23 cellular contexts compared by ENCODE assay signal in genomic region chr3:98555025-98555379, GRCh38. TPM values are rescaled to one million over a fixed set of nuclear protein-coding genes. Genes with fewer than 3 reads are reported as not detected.
DNase-seq lines count a peak whose midpoint lies in the region; ATAC-seq and TF ChIP-seq lines count a peak whose summit lies in the region.
"Had no signal": no experiment of that assay in that cellular context is flagged by ENCODE, and none has a peak within 500 bp of the region (broad histone marks: within the 10 kb centered on the region; RNA-seq: fewer than 3 reads in every experiment).

No MANE protein-coding gene starts in this region.

- H3K27ac Mint-ChIP-seq in activated CD4-positive, alpha-beta T cell treated with anti-CD3 and anti-CD28 coated beads for 36 hours = peak overlapping the region; percentile 94
- H3K27ac Mint-ChIP-seq in activated B cell treated with CpG ODN at 0.5 μM for 24 hours (peak overlapping the region; percentile 54), memory B cell (peak overlapping the region; percentile 96)

- H3K4me3 Mint-ChIP-seq in activated CD4-positive, alpha-beta T cell treated with anti-CD3 and anti-CD28 coated beads for 36 hours = peak overlapping the region; percentile 67
- H3K4me3 Mint-ChIP-seq in activated B cell treated with CpG ODN at 0.5 μM for 24 hours (no peak overlapping the region), memory B cell (peak overlapping the region; percentile 34)

- DNase-seq in activated CD4-positive, alpha-beta T cell treated with anti-CD3 and anti-CD28 coated beads for 36 hours = no peak
- no peak for DNase-seq in activated CD4-positive, alpha-beta T cell treated with anti-CD3 and anti-CD28 coated beads for 1 hour
- DNase-seq in H4 (ENCODE audit: low spot score) (peak; percentile 32), activated B cell treated with CpG ODN at 0.5 μM for 24 hours (no peak), memory B cell (ENCODE audit: low spot score in 2 of 2) (no peak), RKO (ENCODE audit: low spot score) (no peak), WERI-Rb-1 (no peak)
- DNase-seq: 8988T; activated CD8-positive, alpha-beta memory T cell treated with anti-CD3 and anti-CD28 coated beads, Interleukin-2, amount 50 U/mL, for 4 hours; aorta; C1 segment of cervical spinal cord; foreskin melanocyte; left cardiac atrium; midbrain; NCI-H1048; NCI-H526 treated with DMSO at 0.1 percent for 48 hours; nucleus accumbens; sigmoid colon; stimulated activated CD4-positive, alpha-beta T cell treated with anti-CD3 and anti-CD28 coated beads, Interleukin-2, amount 100 ng/mL, for 24 hours; thyroid gland had no signal

- H3K36me3 Mint-ChIP-seq in activated CD4-positive, alpha-beta T cell treated with anti-CD3 and anti-CD28 coated beads for 36 hours (ENCODE audit: low read depth) = peaks cover 10% of the 10 kb centered on the region
- H3K36me3 Mint-ChIP-seq in activated B cell treated with CpG ODN at 0.5 μM for 24 hours (ENCODE audit: low read depth) (no peaks in the 10 kb centered on the region), memory B cell (no peaks in the 10 kb centered on the region)

- H3K9me3 Mint-ChIP-seq in activated CD4-positive, alpha-beta T cell treated with anti-CD3 and anti-CD28 coated beads for 36 hours (ENCODE audit: low read depth) = peaks cover 3% of the 10 kb centered on the region
- H3K9me3 Mint-ChIP-seq in activated B cell treated with CpG ODN at 0.5 μM for 24 hours (peaks cover 3% of the 10 kb centered on the region), memory B cell (no peaks in the 10 kb centered on the region)

- TF ChIP-seq CTCF in activated B cell treated with CpG ODN at 0.5 μM for 24 hours (IDR thresholded peaks at IDR 0.05) (no peak), WERI-Rb-1 (IDR thresholded peaks at IDR 0.05; ENCODE audit: low read depth, low read length) (no peak)

- no peak overlapping the region for H3K4me3 ChIP-seq in WERI-Rb-1 (ENCODE audit: low read depth, low read length)
- H3K4me3 ChIP-seq: sigmoid colon, thyroid gland had no signal

- CTCF ChIA-PET in activated CD4-positive, alpha-beta T cell treated with anti-CD3 and anti-CD28 coated beads for 36 hours (lab: Charles Lee) = interaction anchor here (0.8 to 2.7 kb wide), 5 partner anchors 9 to 19 kb away, joined by 3 to 17 read pairs (median 5); no protein-coding TSS in a partner anchor
- CTCF ChIA-PET in activated B cell treated with CpG ODN at 0.5 μM for 24 hours (lab: Charles Lee) = no interaction called here

- no peak overlapping the region for H3K27ac ChIP-seq in WERI-Rb-1
- H3K27ac ChIP-seq: HL-60, sigmoid colon, thyroid gland, VCaP had no signal

- no peaks in the 10 kb centered on the region for H3K36me3 ChIP-seq in WERI-Rb-1
- H3K36me3 ChIP-seq: sigmoid colon, thyroid gland had no signal

- no peaks in the 10 kb centered on the region for H3K27me3 Mint-ChIP-seq in activated CD4-positive, alpha-beta T cell treated with anti-CD3 and anti-CD28 coated beads for 36 hours
- H3K27me3 Mint-ChIP-seq in activated B cell treated with CpG ODN at 0.5 μM for 24 hours (peaks cover 2% of the 10 kb centered on the region), memory B cell (peaks cover 4% of the 10 kb centered on the region)

- POLR2A ChIA-PET in activated CD4-positive, alpha-beta T cell treated with anti-CD3 and anti-CD28 coated beads for 36 hours (lab: Charles Lee) = interaction anchor here (0.7 kb wide), 1 partner anchor 100 kb away, joined by 6 read pairs; no protein-coding TSS in a partner anchor
- POLR2A ChIA-PET in activated B cell treated with CpG ODN at 0.5 μM for 24 hours (lab: Charles Lee) = interaction anchor here (1.0 to 4.5 kb wide), 4 partner anchors 18 to 32 kb away, joined by 3 to 57 read pairs (median 7); partner anchors contain the start of genes CLDND1 and GPR15

- ATAC-seq in activated CD4-positive, alpha-beta T cell treated with anti-CD3 and anti-CD28 coated beads for 36 hours = no peak
- ATAC-seq in activated B cell treated with CpG ODN at 0.5 μM for 24 hours (ENCODE audit: low read depth) = no peak
- ATAC-seq in memory B cell (ENCODE audit: low read depth) = no peak
- ATAC-seq in HG03095 (IDR thresholded peaks at IDR 0.05; ENCODE audit: unreplicated experiment) = no peak
- ATAC-seq: left cardiac atrium had no signal

- H3K9me3 ChIP-seq in WERI-Rb-1 (ENCODE audit: severe bottlenecking) = no peaks in the 10 kb centered on the region
- H3K9me3 ChIP-seq: sigmoid colon, thyroid gland had no signal

- intact Hi-C loops in activated CD4-positive, alpha-beta T cell treated with anti-CD3 and anti-CD28 coated beads for 36 hours (cut with DNase I, micrococcal nuclease) = no loop called here
- intact Hi-C loops in activated B cell treated with CpG ODN at 0.5 μM for 24 hours (cut with micrococcal nuclease) = no loop called here

- peaks cover 83% of the 10 kb centered on the region for H3K4me1 Mint-ChIP-seq in activated CD4-positive, alpha-beta T cell treated with anti-CD3 and anti-CD28 coated beads for 36 hours
- H3K4me1 Mint-ChIP-seq in activated B cell treated with CpG ODN at 0.5 μM for 24 hours = peaks cover 55% of the 10 kb centered on the region
- H3K4me1 Mint-ChIP-seq in memory B cell = peaks cover 53% of the 10 kb centered on the region

- H3K27me3 ChIP-seq in WERI-Rb-1 (ENCODE audit: insufficient read depth, low read depth, severe bottlenecking) = no peaks in the 10 kb centered on the region
- H3K27me3 ChIP-seq: sigmoid colon, thyroid gland had no signal

RNA-seq across cellular contexts. Expression of gene GPR15, which starts 23.2 kb away (rescaled TPM):
- total RNA-seq in activated CD4-positive, alpha-beta T cell treated with anti-CD3 and anti-CD28 coated beads for 36 hours = 1 to 10 TPM; 1.1 to 1.3 TPM
- 0.06 TPM in 1 of 2 replicates, not detected in the other for total RNA-seq in H4 (2014; rRNA removed; shearing (Covaris generic))
- total RNA-seq in activated B cell treated with CpG ODN at 0.5 μM for 24 hours = 3.7 and 4.5 TPM in 2 replicates
- total RNA-seq: aorta, thyroid gland had no signal

RNA-seq across cellular contexts. Expression of gene CLDND1, which starts 32.3 kb away (rescaled TPM):
- 100 to 1,000 TPM; 153 to 171 TPM for total RNA-seq in activated CD4-positive, alpha-beta T cell treated with anti-CD3 and anti-CD28 coated beads for 36 hours
- total RNA-seq in H4 (2014; rRNA removed; shearing (Covaris generic)) = 86.1 and 200 TPM in 2 replicates
- total RNA-seq in activated B cell treated with CpG ODN at 0.5 μM for 24 hours = 133 and 140 TPM in 2 replicates

RNA-seq across cellular contexts. Expression of gene CPOX, which starts 38.4 kb away (rescaled TPM):
- 10 to 100 TPM; 40.3 to 41.9 TPM for total RNA-seq in activated CD4-positive, alpha-beta T cell treated with anti-CD3 and anti-CD28 coated beads for 36 hours
- 31.6 and 39.9 TPM in 2 replicates for total RNA-seq in H4 (2014; rRNA removed; shearing (Covaris generic))
- 17.3 and 17.5 TPM in 2 replicates for total RNA-seq in activated B cell treated with CpG ODN at 0.5 μM for 24 hours

RNA-seq across cellular contexts. Expression of gene OR5K2, which starts 57.5 kb away (rescaled TPM):
- total RNA-seq in activated CD4-positive, alpha-beta T cell treated with anti-CD3 and anti-CD28 coated beads for 36 hours = not detected
- not detected in 2 replicates for total RNA-seq in H4 (2014; rRNA removed; shearing (Covaris generic))
- not detected in 2 replicates for total RNA-seq in activated B cell treated with CpG ODN at 0.5 μM for 24 hours
- total RNA-seq: aorta, left cardiac atrium, sigmoid colon, thyroid gland had no signal
